ENCODE assay signal across 23 cellular contexts in genomic region chrX:79623098-79623762, GRCh38.
"Had no signal": no experiment of that assay in that cellular context is flagged by ENCODE, and none has a peak within 500 bp of the region (broad histone marks: within the 10 kb centered on the region; RNA-seq: fewer than 3 reads in every experiment).

No MANE protein-coding gene starts in this region.

- H3K27me3 ChIP-seq: sigmoid colon, transverse colon had no signal

- H3K27ac ChIP-seq: lower lobe of right lung, sigmoid colon, transverse colon had no signal

- H3K36me3 ChIP-seq: lower lobe of right lung, sigmoid colon, transverse colon had no signal

- H3K4me3 ChIP-seq: lower lobe of right lung, sigmoid colon, transverse colon had no signal

- ATAC-seq: activated CD8-positive, alpha-beta memory T cell treated with anti-CD3 and anti-CD28 coated beads, Interleukin-2, amount 10 ng/mL, durations not matched to agents 7 days and 5 days; activated CD8-positive, alpha-beta T cell treated with anti-CD3 and anti-CD28 coated beads for 36 hours; left lobe of liver; lower lobe of right lung; stimulated activated naive B cell treated with anti-CD40 and anti-IgM and Interleukin-4, amounts not matched to agents 10 μg/mL and 1 μg/mL and 100 μg/mL, for 72 hours had no signal

- DNase-seq: activated CD4-positive, alpha-beta T cell treated with anti-CD3 and anti-CD28 coated beads for 48 hours; activated CD4-positive, CD25-positive, alpha-beta regulatory T cell; activated CD8-positive, alpha-beta memory T cell treated with anti-CD3 and anti-CD28 coated beads, Interleukin-2, amount 10 ng/mL, durations not matched to agents 7 days and 5 days; activated CD8-positive, alpha-beta T cell treated with anti-CD3 and anti-CD28 coated beads for 36 hours; activated effector memory CD4-positive, alpha-beta T cell treated with anti-CD3 and anti-CD28 coated beads, Interleukin-2, amount 50 U/mL, for 16 hours; activated naive CD4-positive, alpha-beta T cell treated with anti-CD3 and anti-CD28 coated beads, Interleukin-2, amount 50 U/mL, for 16 hours; activated T-cell treated with anti-CD3 and anti-CD28 coated beads for 4 hours; anterior cingulate cortex; dermis blood vessel endothelial cell; effector CD8-positive, alpha-beta T cell; erythroblast; foreskin fibroblast; kidney; lower lobe of right lung; mesendoderm; naive B cell; nucleus accumbens; sigmoid colon; stimulated activated CD4-positive, alpha-beta T cell treated with anti-CD3 and anti-CD28 coated beads, Interleukin-2, amount 100 ng/mL, for 48 hours; stimulated activated CD8-positive, alpha-beta memory T cell treated with anti-CD3 and anti-CD28 coated beads, Interleukin-4, amount 100 ng/mL, for 48 hours; stimulated activated naive B cell treated with anti-CD40 and anti-IgM and Interleukin-4, amounts not matched to agents 10 μg/mL and 1 μg/mL and 100 μg/mL, for 72 hours; transverse colon had no signal

- H3K9me3 ChIP-seq: lower lobe of right lung, sigmoid colon, transverse colon had no signal

- H3K4me1 ChIP-seq: lower lobe of right lung, sigmoid colon, transverse colon had no signal
